7 cellular contexts compared by ENCODE assay signal in genomic region chr9:111926421-111926875, GRCh38. TPM values are rescaled to one million over a fixed set of nuclear protein-coding genes. Genes with fewer than 3 reads are reported as not detected.
DNase-seq lines count a peak whose midpoint lies in the region; ATAC-seq and TF ChIP-seq lines count a peak whose summit lies in the region.

No MANE protein-coding gene starts in this region.

- ATAC-seq in GM19324 (IDR thresholded peaks at IDR 0.05; ENCODE audit: low FRiP score, unreplicated experiment) (peak; percentile 100), HG03135 (IDR thresholded peaks at IDR 0.05; ENCODE audit: unreplicated experiment) (peak; percentile 98), sciatic nerve (peak; percentile 89)

- H3K4me1 Mint-ChIP-seq in dendritic cell treated with granulocyte-macrophage colony-stimulating factor and Interleukin-4, amounts not matched to agents 40 ng/mL and 50 ng/mL, for 4 days (ENCODE audit: low read depth), result peaks cover 8% of the 10 kb centered on the region
- H3K4me1 Mint-ChIP-seq in endodermal cell (peaks cover 7% of the 10 kb centered on the region), CD14-positive monocyte (peaks cover 17% of the 10 kb centered on the region)

- TF ChIP-seq CTCF in endodermal cell (conservative IDR thresholded peaks at IDR 0.05) (no peak), CD14-positive monocyte (IDR thresholded peaks at IDR 0.05) (no peak)

- peak overlapping the region; percentile 60 for H3K27ac Mint-ChIP-seq in dendritic cell treated with granulocyte-macrophage colony-stimulating factor and Interleukin-4, amounts not matched to agents 40 ng/mL and 50 ng/mL, for 4 days
- H3K27ac Mint-ChIP-seq in endodermal cell (no peak overlapping the region), CD14-positive monocyte (peak overlapping the region in 3 of 7 donors; percentile 49 to 55 (median 53))

- H3K9me3 Mint-ChIP-seq in dendritic cell treated with granulocyte-macrophage colony-stimulating factor and Interleukin-4, amounts not matched to agents 40 ng/mL and 50 ng/mL, for 4 days, result no peaks in the 10 kb centered on the region
- no peaks in the 10 kb centered on the region for H3K9me3 Mint-ChIP-seq in endodermal cell
- no peaks in the 10 kb centered on the region for H3K9me3 Mint-ChIP-seq in CD14-positive monocyte

- H3K27me3 Mint-ChIP-seq in dendritic cell treated with granulocyte-macrophage colony-stimulating factor and Interleukin-4, amounts not matched to agents 40 ng/mL and 50 ng/mL, for 4 days, result no peaks in the 10 kb centered on the region
- H3K27me3 Mint-ChIP-seq in endodermal cell (ENCODE audit: insufficient read depth) (no peaks in the 10 kb centered on the region), CD14-positive monocyte (ENCODE audit: low read depth in 3 of 3) (no peaks in the 10 kb centered on the region)

- peaks cover 36% of the 10 kb centered on the region for H3K36me3 Mint-ChIP-seq in dendritic cell treated with granulocyte-macrophage colony-stimulating factor and Interleukin-4, amounts not matched to agents 40 ng/mL and 50 ng/mL, for 4 days (ENCODE audit: low read depth)
- H3K36me3 Mint-ChIP-seq in endodermal cell (ENCODE audit: low read depth), result peaks cover 32% of the 10 kb centered on the region
- H3K36me3 Mint-ChIP-seq in CD14-positive monocyte, result peaks cover 30 to 32% of the 10 kb centered on the region in 2 donors

- H3K27ac ChIP-seq in endodermal cell (ENCODE audit: low read depth, low read length), result no peak overlapping the region

- no peak overlapping the region for H3K9ac ChIP-seq in endodermal cell (ENCODE audit: extremely low read depth, low read length, poor library complexity, severe bottlenecking)

- peaks cover 49% of the 10 kb centered on the region for H3K36me3 ChIP-seq in endodermal cell (ENCODE audit: control insufficient read depth, insufficient read depth, low read length)

- DNase-seq in T-helper 2 cell, result peak in 4 of 5 experiments; percentile 8 to 89 (median 50)
- no peak for DNase-seq in sciatic nerve (ENCODE audit: low spot score)
- DNase-seq in endodermal cell, result no peak
- DNase-seq in CD14-positive monocyte (ENCODE audit: low spot score), result no peak

- 87 to 95% methylated on average over 4 to 6 of the region's 6 CpGs for WGBS in endodermal cell (ENCODE audit: insufficient coverage in 1 of 2, insufficient read length in 1 of 2), 2 experiments

- no peak overlapping the region for H3K4me3 Mint-ChIP-seq in dendritic cell treated with granulocyte-macrophage colony-stimulating factor and Interleukin-4, amounts not matched to agents 40 ng/mL and 50 ng/mL, for 4 days
- H3K4me3 Mint-ChIP-seq in endodermal cell (no peak overlapping the region), CD14-positive monocyte (no peak overlapping the region)

- H3K4me3 ChIP-seq in endodermal cell (ENCODE audit: low read length), result no peak overlapping the region

- no peaks in the 10 kb centered on the region for H3K27me3 ChIP-seq in endodermal cell (ENCODE audit: control insufficient read depth, insufficient read depth, low read length, poor library complexity, severe bottlenecking)

- H3K9me3 ChIP-seq in endodermal cell (ENCODE audit: control insufficient read depth, low read length), result no peaks in the 10 kb centered on the region

- no peaks in the 10 kb centered on the region for H3K4me1 ChIP-seq in endodermal cell (ENCODE audit: control insufficient read depth, insufficient read depth, low read length)

- intact Hi-C loops in dendritic cell treated with granulocyte-macrophage colony-stimulating factor and Interleukin-4, amounts not matched to agents 40 ng/mL and 50 ng/mL, for 4 days (cut with micrococcal nuclease), result no loop called here
- intact Hi-C loops in sciatic nerve (cut with DNase I) (no loop called here), CD14-positive monocyte (cut with micrococcal nuclease) (no loop called here)

RNA-seq across cellular contexts. Expression of gene UGCG, which starts 29.8 kb away (rescaled TPM):
- 69.0 TPM for total RNA-seq in sciatic nerve
- 10 to 100 TPM; 20.0 to 22.4 TPM for total RNA-seq in endodermal cell
- 20.5 TPM for polyA plus RNA-seq in endodermal cell (2013, experiment 1 of 2)
- 19.2 TPM for polyA plus RNA-seq in endodermal cell (2013, experiment 2 of 2)
- 1 to 10 TPM; 2.7 to 4.1 TPM for polyA plus RNA-seq in CD14-positive monocyte

Comparison
In these comparisons a context has a peak if more than half of its experiments do, and no peak if none do; other contexts are left out.
1. DNase-seq: peak in T-helper 2 cell (4 of 5); none in sciatic nerve (single experiment), endodermal cell (single experiment) and CD14-positive monocyte (single experiment).
2. Peak in every context shown above with its lines, with median percentiles within 50 percentile points of each other: ATAC-seq.